In genomic region chr7:97857544-97857943, GRCh38 we compare ENCODE assay signal across 3 cellular contexts.
TF ChIP-seq lines count a peak whose summit lies in the region.

No MANE protein-coding gene starts in this region.

TF ChIP-seq in HepG2, 621 proteins besides CTCF, POLR2A, EP300 and RAD21:
- TF ChIP-seq SOX13 (IDR thresholded peaks at IDR 0.05): no peak
- no peak for TF ChIP-seq SOX13 (CRISPR knock-in tag; conservative IDR thresholded peaks at IDR 0.05 in 1 of 2, IDR thresholded peaks at IDR 0.05 in 1 of 2)
- peak; percentile 51; the same call in 1 of the 2 replicates for TF ChIP-seq ZNF121 (CRISPR knock-in tag; IDR thresholded peaks at IDR 0.05)
TF ChIP-seq in HepG2: peak in this region for 1.

TF ChIP-seq in WTC11, 78 proteins besides CTCF, POLR2A, EP300 and RAD21:
- TF ChIP-seq ZNF121 (CRISPR knock-in tag; IDR thresholded peaks at IDR 0.05) (peak; percentile 48; the same call in 1 of the 2 replicates), TEAD1 (CRISPR knock-in tag; IDR thresholded peaks at IDR 0.05) (no peak), ETV6 (CRISPR knock-in tag; IDR thresholded peaks at IDR 0.05) (no peak)

TF ChIP-seq in K562, 482 proteins besides CTCF, POLR2A, EP300 and RAD21:
- TF ChIP-seq HMGN3 (IDR thresholded peaks at IDR 0.05; ENCODE audit: borderline replicate concordance, extremely low read depth, insufficient read length, low read depth, low read length) (no peak), RBM25 (IDR thresholded peaks at IDR 0.05; ENCODE audit: low read depth, low read length, severe bottlenecking) (peak; percentile 32), ZNF121 (CRISPR knock-in tag; conservative IDR thresholded peaks at IDR 0.05) (peak; percentile 79)
TF ChIP-seq in K562: peak in this region for 2.
